Comparison of ENCODE assay signal across 8 cellular contexts in the genomic region with DNA sequence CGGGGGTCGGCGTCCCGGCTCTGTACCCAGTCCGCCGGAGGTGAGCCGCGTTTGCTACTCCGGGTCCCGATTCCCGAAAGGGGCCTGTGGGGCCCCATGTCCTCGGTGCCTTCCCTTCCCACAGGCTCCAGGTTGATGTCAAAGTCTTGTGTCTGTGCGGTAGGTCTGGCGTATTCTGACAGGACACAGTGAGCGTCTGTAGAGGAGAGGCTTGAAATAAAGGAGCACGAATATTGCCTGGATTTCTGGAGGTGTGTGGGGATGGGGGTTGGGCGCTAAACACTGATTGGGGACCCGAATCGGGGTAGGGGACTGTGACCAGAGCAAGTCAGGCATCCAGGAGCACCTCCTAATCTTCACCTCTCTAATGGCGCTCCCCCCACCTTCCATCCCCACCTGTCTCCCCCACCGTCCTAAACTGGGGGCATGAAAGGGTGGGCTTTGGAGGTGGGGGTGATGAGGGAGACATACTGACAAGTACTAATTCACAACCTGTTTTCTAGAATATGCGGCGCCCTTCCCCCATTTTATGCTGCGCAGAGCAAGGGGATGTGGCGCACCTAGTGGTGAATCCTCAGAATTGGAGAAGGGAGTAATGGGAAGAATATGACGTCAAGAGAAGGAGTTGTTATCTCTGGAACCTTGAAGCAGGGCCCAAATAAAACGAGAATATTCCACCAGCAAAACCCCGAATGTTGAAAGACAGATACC. TPM values are rescaled to one million over a fixed set of nuclear protein-coding genes. Genes with fewer than 3 reads are reported as not detected.
A peak's percentile ranks its signal among the peaks of the same experiment; 100 is the strongest.
DNase-seq lines count a peak whose midpoint lies in the region; ATAC-seq lines count a peak whose summit lies in the region.

No MANE protein-coding gene starts in this region.

- peaks cover 2 to 18% (median 4%) of the 10 kb centered on the region in 3 donors for H3K27me3 Mint-ChIP-seq in immature natural killer cell (ENCODE audit: low read depth in 3 of 3)

- H3K36me3 ChIP-seq in HAP-1 (replicated peaks) (peaks cover 18% of the 10 kb centered on the region), NT2/D1 (ENCODE audit: insufficient read depth, insufficient read length, low read length) (peaks cover 20% of the 10 kb centered on the region)

- in situ Hi-C loops in HAP-1 (cut with MboI; ENCODE audit: low sequenced_read_pairs), result no loop called here

- intact Hi-C loops in sciatic nerve (cut with DNase I), result loop anchor here (5.0 kb wide), 1 partner anchor 1509 kb away; no protein-coding TSS in a partner anchor

- H3K4me1 ChIP-seq in HAP-1 (peaks cover 26% of the 10 kb centered on the region), NT2/D1 (ENCODE audit: insufficient read depth, insufficient read length) (no peaks in the 10 kb centered on the region)

- H3K4me3 ChIP-seq in HAP-1, result peak overlapping the region; percentile 59
- peak overlapping the region; percentile 69 for H3K4me3 ChIP-seq in NT2/D1 (ENCODE audit: insufficient read length, low read depth)

- H3K9me3 ChIP-seq in HAP-1 (no peaks in the 10 kb centered on the region), NT2/D1 (ENCODE audit: insufficient read depth, low read length) (no peaks in the 10 kb centered on the region)

- peak overlapping the region; percentile 85 for H3K9ac ChIP-seq in NT2/D1 (ENCODE audit: insufficient read length, low read depth)

- H3K9me3 Mint-ChIP-seq in immature natural killer cell, result no peaks in the 10 kb centered on the region

- peak; percentile 89 for ATAC-seq in sciatic nerve
- ATAC-seq in HG02938 (IDR thresholded peaks at IDR 0.05; ENCODE audit: unreplicated experiment), result no peak
- ATAC-seq in GM19395 (IDR thresholded peaks at IDR 0.05; ENCODE audit: unreplicated experiment), result no peak

- H3K27me3 ChIP-seq in HAP-1 (ENCODE audit: low read depth), result no peaks in the 10 kb centered on the region
- H3K27me3 ChIP-seq in NT2/D1 (ENCODE audit: insufficient read depth, insufficient read length), result peaks cover 33% of the 10 kb centered on the region

- DNase-seq in C1 segment of cervical spinal cord (lab: John Stamatoyannopoulos, UW) (peak in 13 of 14 donors; percentile 2 to 79 (median 38)), HAP-1 (ENCODE audit: low spot score in 2 of 2) (peak; percentile 57 to 80), NT2/D1 (ENCODE audit: low read depth, low spot score) (no peak), cerebellar nuclear complex (lab: John Stamatoyannopoulos, UW) (peak; percentile 11 to 15), immature natural killer cell (no peak), sciatic nerve (ENCODE audit: low spot score) (peak; percentile 78)

- no peaks in the 10 kb centered on the region for H3K36me3 Mint-ChIP-seq in immature natural killer cell

- H3K4me1 Mint-ChIP-seq in immature natural killer cell, result peaks cover 3 to 6% of the 10 kb centered on the region in 2 donors

- no peak overlapping the region for H3K27ac Mint-ChIP-seq in immature natural killer cell

- peak overlapping the region; percentile 68 to 80 (median 71) for H3K4me3 Mint-ChIP-seq in immature natural killer cell

RNA-seq across cellular contexts. Expression of a gene that starts 0.9 kb away (rescaled TPM):
- 1 to 10 TPM in 1 of 3 donors, under 1 TPM in 2; 0.84 to 3.7 (median 0.99) TPM for polyA plus RNA-seq in immature natural killer cell
- total RNA-seq in sciatic nerve, result 14.4 TPM

RNA-seq across cellular contexts. Expression of a gene that starts 7.4 kb away (rescaled TPM):
- polyA plus RNA-seq in immature natural killer cell, result under 1 TPM in 2 of 3 donors, not detected in 1; 0.16 to 0.81 TPM
- 7.4 TPM for total RNA-seq in sciatic nerve

Comparison
In these comparisons a context has a peak if more than half of its experiments do, and no peak if none do; other contexts are left out.
1. DNase-seq: peak in C1 segment of cervical spinal cord (13 of 14), HAP-1 (2 of 2), cerebellar nuclear complex (2 of 2) and sciatic nerve (single experiment); none in NT2/D1 (single experiment) and immature natural killer cell (0 of 3).